8 cellular contexts compared by ENCODE assay signal in genomic region chr20:21808863-21809664, GRCh38.
DNase-seq lines count a peak whose midpoint lies in the region; ATAC-seq and TF ChIP-seq lines count a peak whose summit lies in the region.

No MANE protein-coding gene starts in this region.

- no peaks in the 10 kb centered on the region for H3K9me2 ChIP-seq in Loucy (replicated peaks; ENCODE audit: low read depth, low read length)

- H3K4me3 Mint-ChIP-seq in activated T-cell treated with anti-CD3 and anti-CD28 coated beads, Interleukin-2, amount 50 U/mL, for 24 hours, result no peak overlapping the region

- no peaks in the 10 kb centered on the region for H3K79me2 ChIP-seq in Loucy (ENCODE audit: insufficient read depth, low read length)

- H3K4me1 ChIP-seq in Loucy (ENCODE audit: insufficient read depth, low read length, poor library complexity, severe bottlenecking), result no peaks in the 10 kb centered on the region

- no peak overlapping the region for H3K27ac Mint-ChIP-seq in activated T-cell treated with anti-CD3 and anti-CD28 coated beads, Interleukin-2, amount 50 U/mL, for 24 hours

- TF ChIP-seq CTCF in Loucy (conservative IDR thresholded peaks at IDR 0.05; ENCODE audit: low read length), result peak; percentile 76

- H3K4me2 ChIP-seq in Loucy (ENCODE audit: low read depth, low read length, poor library complexity, severe bottlenecking), result no peak overlapping the region

- H3K9me3 Mint-ChIP-seq in activated T-cell treated with anti-CD3 and anti-CD28 coated beads, Interleukin-2, amount 50 U/mL, for 24 hours, result no peaks in the 10 kb centered on the region

- no peaks in the 10 kb centered on the region for H3K4me1 Mint-ChIP-seq in activated T-cell treated with anti-CD3 and anti-CD28 coated beads, Interleukin-2, amount 50 U/mL, for 24 hours (ENCODE audit: low read depth)

- no peaks in the 10 kb centered on the region for H3K27me3 Mint-ChIP-seq in activated T-cell treated with anti-CD3 and anti-CD28 coated beads, Interleukin-2, amount 50 U/mL, for 24 hours

- ATAC-seq in HG02973 (IDR thresholded peaks at IDR 0.05; ENCODE audit: unreplicated experiment), result no peak

- DNase-seq in NCI-H146 (lab: John Stamatoyannopoulos, UW), result peak; percentile 25
- DNase-seq in NCI-H146 treated with DMSO at 0.1 percent for 48 hours (lab: John Stamatoyannopoulos, UW; ENCODE audit: unreplicated experiment), result no peak
- DNase-seq in activated T-cell treated with anti-CD3 and anti-CD28 coated beads, Interleukin-2, amount 50 U/mL, for 24 hours, result peak; percentile 36
- DNase-seq in inferior parietal cortex (ENCODE audit: extremely low spot score), result peak; percentile 10
- peak; percentile 3 for DNase-seq in stimulated activated CD8-positive, alpha-beta memory T cell treated with anti-CD3 and anti-CD28 coated beads, Interleukin-12 subunit alpha, Interleukin-12 subunit beta, amount 100 ng/mL, for 24 hours (ENCODE audit: extremely low read depth)
- no peak for DNase-seq in NCI-H128 (lab: John Stamatoyannopoulos, UW; ENCODE audit: unreplicated experiment)

- H3F3A ChIP-seq in Loucy (ENCODE audit: low read depth), result no peaks in the 10 kb centered on the region

- H2AFZ ChIP-seq in Loucy (ENCODE audit: low read length), result no peak overlapping the region

- no peaks in the 10 kb centered on the region for H4K20me1 ChIP-seq in Loucy (ENCODE audit: insufficient read depth, low read length, poor library complexity, severe bottlenecking)

- no peaks in the 10 kb centered on the region for H3K36me3 Mint-ChIP-seq in activated T-cell treated with anti-CD3 and anti-CD28 coated beads, Interleukin-2, amount 50 U/mL, for 24 hours (ENCODE audit: low read depth)

- H3K36me3 ChIP-seq in Loucy (ENCODE audit: insufficient read depth, low read length), result no peaks in the 10 kb centered on the region

- no peak overlapping the region for H3K4me3 ChIP-seq in Loucy (ENCODE audit: low read length, poor library complexity, severe bottlenecking)

- no peaks in the 10 kb centered on the region for H3K27me3 ChIP-seq in Loucy (ENCODE audit: insufficient read depth, low read length, poor library complexity, severe bottlenecking)

- H3K9me3 ChIP-seq in Loucy (ENCODE audit: insufficient read depth, low read depth, low read length), result no peaks in the 10 kb centered on the region

- no peak overlapping the region for H3K9ac ChIP-seq in Loucy (ENCODE audit: low read depth, low read length, poor library complexity, severe bottlenecking)

Comparison
In these comparisons a context has a peak if more than half of its experiments do, and no peak if none do; other contexts are left out.
1. DNase-seq: peak in NCI-H146 (single experiment), activated T-cell treated with anti-CD3 and anti-CD28 coated beads, Interleukin-2, amount 50 U/mL, for 24 hours (single experiment), inferior parietal cortex (single experiment) and stimulated activated CD8-positive, alpha-beta memory T cell treated with anti-CD3 and anti-CD28 coated beads, Interleukin-12 subunit alpha, Interleukin-12 subunit beta, amount 100 ng/mL, for 24 hours (single experiment); none in NCI-H146 treated with DMSO at 0.1 percent for 48 hours (single experiment) and NCI-H128 (single experiment).